9 cellular contexts compared by ENCODE assay signal in genomic region chr13:42548731-42549554, GRCh38. TPM values are rescaled to one million over a fixed set of nuclear protein-coding genes. Genes with fewer than 3 reads are reported as not detected.
DNase-seq lines count a peak whose midpoint lies in the region; ATAC-seq and TF ChIP-seq lines count a peak whose summit lies in the region.
"Had no signal": no experiment of that assay in that cellular context is flagged by ENCODE, and none has a peak within 500 bp of the region (broad histone marks: within the 10 kb centered on the region; RNA-seq: fewer than 3 reads in every experiment).

No MANE protein-coding gene starts in this region.

- no peak for TF ChIP-seq CTCF in lower lobe of right lung (IDR thresholded peaks at IDR 0.05)

- intact Hi-C loops in lower lobe of right lung (cut with DNase I), result no loop called here

- H3K27ac ChIP-seq in lower lobe of right lung, result no peak overlapping the region
- H3K27ac ChIP-seq: cardiac muscle cell had no signal

- ATAC-seq in GM18907 (IDR thresholded peaks at IDR 0.05; ENCODE audit: unreplicated experiment) (peak; percentile 95), HG02938 (IDR thresholded peaks at IDR 0.05; ENCODE audit: unreplicated experiment) (peak; percentile 97), lower lobe of right lung (peak; percentile 57 to 83)

- peak; percentile 56 for DNase-seq in RPMI7951 (ENCODE audit: low read depth)
- no peak for DNase-seq in lower lobe of right lung
- DNase-seq in NCI-H1105 (lab: John Stamatoyannopoulos, UW), result no peak
- no peak for DNase-seq in amniotic stem cell (lab: John Stamatoyannopoulos, UW)
- DNase-seq in mesenteric fat pad (ENCODE audit: low spot score), result no peak
- no peak for DNase-seq in NCI-H1930 (lab: John Stamatoyannopoulos, UW)

- no peak overlapping the region for H3K4me3 ChIP-seq in lower lobe of right lung
- H3K4me3 ChIP-seq: cardiac muscle cell had no signal

- H3K4me1 ChIP-seq in lower lobe of right lung, result no peaks in the 10 kb centered on the region

- no peaks in the 10 kb centered on the region for H3K27me3 ChIP-seq in lower lobe of right lung (ENCODE audit: low read depth)
- H3K27me3 ChIP-seq: cardiac muscle cell had no signal

- no peaks in the 10 kb centered on the region for H3K36me3 ChIP-seq in lower lobe of right lung
- H3K36me3 ChIP-seq: cardiac muscle cell had no signal

- H3K9me3 ChIP-seq in lower lobe of right lung, result no peaks in the 10 kb centered on the region

RNA-seq across cellular contexts. Expression of gene TNFSF11, which starts 25.0 kb away (rescaled TPM):
- 0.10 TPM in 1 of 2 replicates, not detected in the other for total RNA-seq in RPMI7951 (2014; rRNA removed; shearing (Covaris generic))
- total RNA-seq in lower lobe of right lung (not detected), mesenteric fat pad (not detected)
- total RNA-seq: cardiac muscle cell had no signal
